ENCODE assay signal across 36 cellular contexts in genomic region chr10:97204826-97205679, GRCh38. TPM values are rescaled to one million over a fixed set of nuclear protein-coding genes. Genes with fewer than 3 reads are reported as not detected.
"Had no signal": no experiment of that assay in that cellular context is flagged by ENCODE, and none has a peak within 500 bp of the region (broad histone marks: within the 10 kb centered on the region; RNA-seq: fewer than 3 reads in every experiment).

No MANE protein-coding gene starts in this region.

- H3K27ac Mint-ChIP-seq: activated B cell treated with CpG ODN at 0.5 μM for 24 hours; activated CD8-positive, alpha-beta T cell treated with anti-CD3 and anti-CD28 coated beads for 36 hours; activated naive CD4-positive, alpha-beta T cell treated with anti-CD3 and anti-CD28 coated beads, Interleukin-2, amount 10 ng/mL, durations not matched to agents 7 days and 5 days; activated naive CD4-positive, alpha-beta T cell treated with anti-CD3 and anti-CD28 coated beads, Interleukin-2, amount 50 U/mL, for 72 hours; activated naive CD8-positive, alpha-beta T cell treated with anti-CD3 and anti-CD28 coated beads, Interleukin-2, amount 10 ng/mL, durations not matched to agents 7 days and 5 days; activated T-helper 17 cell treated with anti-CD3 and anti-CD28 coated beads, Interleukin-2, amount 50 U/mL, for 72 hours; T-helper 17 cell; T-helper 2 cell treated with Interferon-gamma antibody and Interleukin-4, amounts not matched to agents 5 μg/mL and 100 μg/mL, for 36 hours had no signal

- H3K27me3 ChIP-seq: ascending aorta, colonic mucosa had no signal

- H3K4me1 ChIP-seq: ascending aorta, colonic mucosa, esophagus squamous epithelium, gastroesophageal sphincter had no signal

- H3K4me1 Mint-ChIP-seq: activated T-helper 17 cell treated with anti-CD3 and anti-CD28 coated beads, Interleukin-2, amount 50 U/mL, for 72 hours; T-helper 17 cell had no signal

- H3K36me3 ChIP-seq: ascending aorta, cardiac muscle cell, colonic mucosa, esophagus squamous epithelium, gastroesophageal sphincter, WERI-Rb-1 had no signal

- H3K27me3 Mint-ChIP-seq: activated CD8-positive, alpha-beta T cell treated with anti-CD3 and anti-CD28 coated beads for 36 hours; activated T-helper 17 cell treated with anti-CD3 and anti-CD28 coated beads, Interleukin-2, amount 50 U/mL, for 72 hours had no signal

- H3K9me3 Mint-ChIP-seq: activated B cell treated with CpG ODN at 0.5 μM for 24 hours; activated CD8-positive, alpha-beta T cell treated with anti-CD3 and anti-CD28 coated beads for 36 hours; activated naive CD4-positive, alpha-beta T cell treated with anti-CD3 and anti-CD28 coated beads, Interleukin-2, amount 10 ng/mL, durations not matched to agents 7 days and 5 days; activated naive CD4-positive, alpha-beta T cell treated with anti-CD3 and anti-CD28 coated beads, Interleukin-2, amount 50 U/mL, for 72 hours; activated naive CD8-positive, alpha-beta T cell treated with anti-CD3 and anti-CD28 coated beads, Interleukin-2, amount 10 ng/mL, durations not matched to agents 7 days and 5 days; activated T-cell treated with anti-CD3 and anti-CD28 coated beads, Interleukin-2, amount 50 U/mL, for 4 hours; activated T-helper 17 cell treated with anti-CD3 and anti-CD28 coated beads, Interleukin-2, amount 50 U/mL, for 72 hours; T-helper 2 cell treated with Interferon-gamma antibody and Interleukin-4, amounts not matched to agents 5 μg/mL and 100 μg/mL, for 36 hours had no signal

- H3K4me3 Mint-ChIP-seq: activated B cell treated with CpG ODN at 0.5 μM for 24 hours; activated CD8-positive, alpha-beta T cell treated with anti-CD3 and anti-CD28 coated beads for 36 hours; activated naive CD4-positive, alpha-beta T cell treated with anti-CD3 and anti-CD28 coated beads, Interleukin-2, amount 10 ng/mL, durations not matched to agents 7 days and 5 days; activated naive CD8-positive, alpha-beta T cell treated with anti-CD3 and anti-CD28 coated beads, Interleukin-2, amount 10 ng/mL, durations not matched to agents 7 days and 5 days; activated T-cell treated with anti-CD3 and anti-CD28 coated beads, Interleukin-2, amount 50 U/mL, for 4 hours; activated T-helper 17 cell treated with anti-CD3 and anti-CD28 coated beads, Interleukin-2, amount 50 U/mL, for 72 hours; brain; T-helper 17 cell; T-helper 2 cell treated with Interferon-gamma antibody and Interleukin-4, amounts not matched to agents 5 μg/mL and 100 μg/mL, for 36 hours had no signal

- H3K4me3 ChIP-seq: ascending aorta, cardiac muscle cell, colonic mucosa, esophagus squamous epithelium, gastroesophageal sphincter had no signal

- FAIRE-seq: endometrium, endothelial cell of umbilical vein had no signal

- H3K36me3 Mint-ChIP-seq: activated naive CD4-positive, alpha-beta T cell treated with anti-CD3 and anti-CD28 coated beads, Interleukin-2, amount 10 ng/mL, durations not matched to agents 7 days and 5 days; activated naive CD4-positive, alpha-beta T cell treated with anti-CD3 and anti-CD28 coated beads, Interleukin-2, amount 50 U/mL, for 72 hours; activated naive CD8-positive, alpha-beta T cell treated with anti-CD3 and anti-CD28 coated beads, Interleukin-2, amount 10 ng/mL, durations not matched to agents 7 days and 5 days; brain had no signal

- H3K9me3 ChIP-seq: ascending aorta, colonic mucosa, esophagus squamous epithelium, gastroesophageal sphincter had no signal

- H3K27ac ChIP-seq: ascending aorta, cardiac muscle cell, colonic mucosa, epithelial cell of prostate, esophagus squamous epithelium, gastroesophageal sphincter, WERI-Rb-1 had no signal

- DNase-seq: activated B cell treated with CpG ODN at 0.5 μM for 24 hours; activated CD4-positive, alpha-beta T cell treated with anti-CD3 and anti-CD28 coated beads for 48 hours; activated CD4-positive, alpha-beta T cell treated with anti-CD3 and anti-CD28 coated beads, Interleukin-2, amount 50 U/mL, for 1 hour; activated CD4-positive, alpha-beta T cell treated with anti-CD3 and anti-CD28 coated beads, Interleukin-2, amount 50 U/mL, for 48 hours; activated CD8-positive, alpha-beta memory T cell treated with anti-CD3 and anti-CD28 coated beads for 24 hours; activated CD8-positive, alpha-beta T cell treated with anti-CD3 and anti-CD28 coated beads for 36 hours; activated gamma-delta T cell; activated naive CD4-positive, alpha-beta T cell; activated naive CD4-positive, alpha-beta T cell treated with anti-CD3 and anti-CD28 coated beads, Interleukin-2, amount 10 ng/mL, durations not matched to agents 7 days and 5 days; activated naive CD8-positive, alpha-beta T cell treated with anti-CD3 and anti-CD28 coated beads, Interleukin-2, amount 10 ng/mL, durations not matched to agents 7 days and 5 days; activated T-cell treated with anti-CD3 and anti-CD28 coated beads, Interleukin-2, amount 50 U/mL, for 4 hours; central memory CD4-positive, alpha-beta T cell; cerebellar nuclear complex; colonic mucosa; effector CD8-positive, alpha-beta T cell; esophagus squamous epithelium; foreskin melanocyte; head of caudate nucleus; T-helper 1 cell; T-helper 17 cell; T1000; WERI-Rb-1 had no signal

- ATAC-seq: activated CD4-positive, CD25-positive, alpha-beta regulatory T cell treated with anti-CD3 and anti-CD28 coated beads, Interleukin-2, amount 50 U/mL, for 24 hours; activated CD8-positive, alpha-beta T cell treated with anti-CD3 and anti-CD28 coated beads for 36 hours; activated naive CD4-positive, alpha-beta T cell treated with anti-CD3 and anti-CD28 coated beads, Interleukin-2, amount 50 U/mL, for 72 hours; activated T-cell treated with anti-CD3 and anti-CD28 coated beads, Interleukin-2, amount 50 U/mL, for 4 hours; activated T-helper 17 cell treated with anti-CD3 and anti-CD28 coated beads, Interleukin-2, amount 50 U/mL, for 72 hours; gastroesophageal sphincter; T-helper 17 cell had no signal

RNA-seq across cellular contexts. Expression of gene SLIT1, which starts 19.3 kb away (rescaled TPM):
- total RNA-seq: ascending aorta, dermis microvascular lymphatic vessel endothelial cell, esophagus squamous epithelium, fibroblast of villous mesenchyme, glomerular endothelial cell had no signal
